Comparison of ENCODE assay signal across 1 cellular context in the genomic region with DNA sequence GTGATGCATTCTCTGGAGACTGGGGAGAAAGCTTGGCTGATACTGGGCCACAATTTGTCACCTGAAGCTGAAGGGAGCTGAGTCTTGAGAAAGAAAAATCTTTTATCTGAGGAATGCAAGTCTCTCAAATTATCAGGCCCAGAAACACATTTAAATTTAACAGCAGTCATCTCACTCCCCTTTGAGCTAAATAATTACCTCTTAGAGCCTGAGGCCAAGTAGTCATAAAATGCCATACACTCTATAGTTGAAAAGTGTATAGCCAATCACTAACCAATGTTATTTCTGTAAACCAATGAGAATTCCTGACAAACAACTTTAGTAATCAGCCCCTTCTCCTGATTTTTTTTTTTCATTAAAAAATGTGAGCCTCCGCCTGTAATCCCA.
TF ChIP-seq lines count a peak whose summit lies in the region.

No MANE protein-coding gene starts in this region.

TF ChIP-seq in GM23338, 12 proteins besides CTCF, POLR2A, EP300 and RAD21:
- TF ChIP-seq EZH2 (IDR thresholded peaks at IDR 0.05; ENCODE audit: low read depth, unreplicated experiment) = no peak
- TF ChIP-seq, protein P1, sequence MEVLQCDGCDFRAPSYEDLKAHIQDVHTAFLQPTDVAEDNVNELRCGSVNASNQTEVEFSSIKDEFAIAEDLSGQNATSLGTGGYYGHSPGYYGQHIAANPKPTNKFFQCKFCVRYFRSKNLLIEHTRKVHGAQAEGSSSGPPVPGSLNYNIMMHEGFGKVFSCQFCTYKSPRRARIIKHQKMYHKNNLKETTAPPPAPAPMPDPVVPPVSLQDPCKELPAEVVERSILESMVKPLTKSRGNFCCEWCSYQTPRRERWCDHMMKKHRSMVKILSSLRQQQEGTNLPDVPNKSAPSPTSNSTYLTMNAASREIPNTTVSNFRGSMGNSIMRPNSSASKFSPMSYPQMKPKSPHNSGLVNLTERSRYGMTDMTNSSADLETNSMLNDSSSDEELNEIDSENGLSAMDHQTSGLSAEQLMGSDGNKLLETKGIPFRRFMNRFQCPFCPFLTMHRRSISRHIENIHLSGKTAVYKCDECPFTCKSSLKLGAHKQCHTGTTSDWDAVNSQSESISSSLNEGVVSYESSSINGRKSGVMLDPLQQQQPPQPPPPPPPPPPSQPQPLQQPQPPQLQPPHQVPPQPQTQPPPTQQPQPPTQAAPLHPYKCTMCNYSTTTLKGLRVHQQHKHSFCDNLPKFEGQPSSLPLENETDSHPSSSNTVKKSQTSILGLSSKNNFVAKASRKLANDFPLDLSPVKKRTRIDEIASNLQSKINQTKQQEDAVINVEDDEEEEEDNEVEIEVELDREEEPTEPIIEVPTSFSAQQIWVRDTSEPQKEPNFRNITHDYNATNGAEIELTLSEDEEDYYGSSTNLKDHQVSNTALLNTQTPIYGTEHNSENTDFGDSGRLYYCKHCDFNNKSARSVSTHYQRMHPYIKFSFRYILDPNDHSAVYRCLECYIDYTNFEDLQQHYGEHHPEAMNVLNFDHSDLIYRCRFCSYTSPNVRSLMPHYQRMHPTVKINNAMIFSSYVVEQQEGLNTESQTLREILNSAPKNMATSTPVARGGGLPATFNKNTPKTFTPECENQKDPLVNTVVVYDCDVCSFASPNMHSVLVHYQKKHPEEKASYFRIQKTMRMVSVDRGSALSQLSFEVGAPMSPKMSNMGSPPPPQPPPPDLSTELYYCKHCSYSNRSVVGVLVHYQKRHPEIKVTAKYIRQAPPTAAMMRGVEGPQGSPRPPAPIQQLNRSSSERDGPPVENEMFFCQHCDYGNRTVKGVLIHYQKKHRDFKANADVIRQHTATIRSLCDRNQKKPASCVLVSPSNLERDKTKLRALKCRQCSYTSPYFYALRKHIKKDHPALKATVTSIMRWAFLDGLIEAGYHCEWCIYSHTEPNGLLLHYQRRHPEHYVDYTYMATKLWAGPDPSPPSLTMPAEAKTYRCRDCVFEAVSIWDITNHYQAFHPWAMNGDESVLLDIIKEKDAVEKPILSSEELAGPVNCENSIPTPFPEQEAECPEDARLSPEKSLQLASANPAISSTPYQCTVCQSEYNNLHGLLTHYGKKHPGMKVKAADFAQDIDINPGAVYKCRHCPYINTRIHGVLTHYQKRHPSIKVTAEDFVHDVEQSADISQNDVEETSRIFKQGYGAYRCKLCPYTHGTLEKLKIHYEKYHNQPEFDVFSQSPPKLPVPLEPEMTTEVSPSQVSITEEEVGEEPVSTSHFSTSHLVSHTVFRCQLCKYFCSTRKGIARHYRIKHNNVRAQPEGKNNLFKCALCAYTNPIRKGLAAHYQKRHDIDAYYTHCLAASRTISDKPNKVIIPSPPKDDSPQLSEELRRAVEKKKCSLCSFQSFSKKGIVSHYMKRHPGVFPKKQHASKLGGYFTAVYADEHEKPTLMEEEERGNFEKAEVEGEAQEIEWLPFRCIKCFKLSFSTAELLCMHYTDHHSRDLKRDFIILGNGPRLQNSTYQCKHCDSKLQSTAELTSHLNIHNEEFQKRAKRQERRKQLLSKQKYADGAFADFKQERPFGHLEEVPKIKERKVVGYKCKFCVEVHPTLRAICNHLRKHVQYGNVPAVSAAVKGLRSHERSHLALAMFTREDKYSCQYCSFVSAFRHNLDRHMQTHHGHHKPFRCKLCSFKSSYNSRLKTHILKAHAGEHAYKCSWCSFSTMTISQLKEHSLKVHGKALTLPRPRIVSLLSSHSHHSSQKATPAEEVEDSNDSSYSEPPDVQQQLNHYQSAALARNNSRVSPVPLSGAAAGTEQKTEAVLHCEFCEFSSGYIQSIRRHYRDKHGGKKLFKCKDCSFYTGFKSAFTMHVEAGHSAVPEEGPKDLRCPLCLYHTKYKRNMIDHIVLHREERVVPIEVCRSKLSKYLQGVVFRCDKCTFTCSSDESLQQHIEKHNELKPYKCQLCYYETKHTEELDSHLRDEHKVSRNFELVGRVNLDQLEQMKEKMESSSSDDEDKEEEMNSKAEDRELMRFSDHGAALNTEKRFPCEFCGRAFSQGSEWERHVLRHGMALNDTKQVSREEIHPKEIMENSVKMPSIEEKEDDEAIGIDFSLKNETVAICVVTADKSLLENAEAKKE (CRISPR knock-in tag; IDR thresholded peaks at IDR 0.05) = no peak
- TF ChIP-seq ZNF331 (CRISPR knock-in tag; IDR thresholded peaks at IDR 0.05; ENCODE audit: low read depth) = no peak
- TF ChIP-seq EZH2phosphoT487 (IDR thresholded peaks at IDR 0.05; ENCODE audit: unreplicated experiment) = no peak
- TF ChIP-seq STAT1 (IDR thresholded peaks at IDR 0.05; ENCODE audit: unreplicated experiment) = no peak
- TF ChIP-seq ZNF114 (CRISPR knock-in tag; IDR thresholded peaks at IDR 0.05) = no peak
- TF ChIP-seq ETS1 (IDR thresholded peaks at IDR 0.05) = no peak
TF ChIP-seq in GM23338: peak in this region for 0.
